Comparison of ENCODE assay signal across 12 cellular contexts in genomic region chr12:79682593-79682992, GRCh38.
"Had no signal": no experiment of that assay in that cellular context is flagged by ENCODE, and none has a peak within 500 bp of the region (broad histone marks: within the 10 kb centered on the region; RNA-seq: fewer than 3 reads in every experiment).

No MANE protein-coding gene starts in this region.

- FAIRE-seq: small intestine had no signal

- H3K9me3 ChIP-seq: right atrium auricular region had no signal

- ATAC-seq: activated T-helper 17 cell treated with anti-CD3 and anti-CD28 coated beads, Interleukin-2, amount 50 U/mL, for 72 hours; foreskin keratinocyte; natural killer cell; stimulated activated naive CD8-positive, alpha-beta T cell treated with anti-CD3 and anti-CD28 coated beads, Interleukin-15, amount 100 ng/mL, for 72 hours had no signal

- H3K36me3 ChIP-seq: right atrium auricular region had no signal

- H3K27me3 ChIP-seq: foreskin keratinocyte, right atrium auricular region had no signal

- H3K27ac ChIP-seq: foreskin keratinocyte, right atrium auricular region had no signal

- DNase-seq: activated CD4-positive, alpha-beta T cell treated with anti-CD3 and anti-CD28 coated beads for 1 hour; activated CD4-positive, alpha-beta T cell treated with anti-CD3 and anti-CD28 coated beads, Interleukin-2, amount 50 U/mL, for 48 hours; activated naive CD4-positive, alpha-beta T cell treated with Interleukin-2 at 50 U/mL for 16 hours; aorta; effector memory CD4-positive, alpha-beta T cell; foreskin keratinocyte; glutamatergic neuron; natural killer cell; small intestine; stimulated activated naive CD8-positive, alpha-beta T cell treated with anti-CD3 and anti-CD28 coated beads, Interleukin-15, amount 100 ng/mL, for 72 hours had no signal

- H3K4me3 ChIP-seq: right atrium auricular region had no signal
